10 cellular contexts compared by ENCODE assay signal in the genomic region with DNA sequence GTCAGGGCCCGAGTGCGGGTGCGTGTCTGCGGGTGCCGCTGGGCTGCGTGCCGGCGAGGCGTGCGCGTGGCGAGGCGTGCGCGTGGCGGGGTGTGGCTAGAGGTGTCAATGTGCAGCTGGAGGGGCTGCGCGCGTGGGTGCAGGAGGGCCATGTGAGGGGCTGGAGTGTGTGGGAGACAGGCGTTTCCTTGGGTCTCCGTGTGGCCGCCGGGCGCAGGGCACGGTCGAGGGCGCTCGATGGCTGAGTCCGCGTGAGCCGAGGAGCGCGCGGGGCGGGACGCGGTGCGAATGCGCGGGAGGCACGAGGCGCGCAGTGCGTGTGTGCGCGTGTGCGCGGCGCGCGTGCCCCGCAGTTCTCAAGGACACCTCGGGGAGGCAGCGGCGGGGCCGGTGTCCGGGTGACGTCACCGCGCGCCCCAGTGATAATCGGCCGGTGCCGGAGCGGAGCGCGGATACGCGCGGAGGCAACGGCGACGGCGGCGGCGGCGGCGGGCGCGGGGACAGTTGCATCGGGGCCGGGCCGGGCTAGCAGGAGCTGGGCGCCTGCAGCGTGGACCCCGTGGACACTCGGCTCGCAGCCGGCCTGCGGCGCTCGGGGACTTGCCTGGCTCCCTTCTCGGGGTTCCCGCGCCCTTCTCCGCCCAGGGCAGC. TPM values are rescaled to one million over a fixed set of nuclear protein-coding genes. Genes with fewer than 3 reads are reported as not detected.
DNase-seq lines count a peak whose midpoint lies in the region; ATAC-seq and TF ChIP-seq lines count a peak whose summit lies in the region.
"Had no signal": no experiment of that assay in that cellular context is flagged by ENCODE, and none has a peak within 500 bp of the region (broad histone marks: within the 10 kb centered on the region; RNA-seq: fewer than 3 reads in every experiment).

No MANE protein-coding gene starts in this region.

- H3F3A ChIP-seq in smooth muscle cell (ENCODE audit: low read depth): no peaks in the 10 kb centered on the region

- H3K36me3 ChIP-seq in Panc1 (ENCODE audit: control insufficient read depth, insufficient read depth, low read length) (no peaks in the 10 kb centered on the region), smooth muscle cell (ENCODE audit: low read depth) (no peaks in the 10 kb centered on the region)

- no peak overlapping the region for H3K9ac ChIP-seq in smooth muscle cell (ENCODE audit: low read depth)

- no peaks in the 10 kb centered on the region for H3K79me2 ChIP-seq in smooth muscle cell (ENCODE audit: low read depth)

- H3K9me3 ChIP-seq in Panc1 (ENCODE audit: control insufficient read depth, insufficient read depth, low read depth, low read length) (no peaks in the 10 kb centered on the region), smooth muscle cell (replicated peaks; ENCODE audit: low read depth) (no peaks in the 10 kb centered on the region)
- H3K9me3 ChIP-seq: body of pancreas had no signal

- H3K27ac ChIP-seq in Panc1 (ENCODE audit: low read length): no peak overlapping the region
- no peak overlapping the region for H3K27ac ChIP-seq in smooth muscle cell (ENCODE audit: low read depth)
- H3K27ac ChIP-seq: body of pancreas had no signal

- CTCF ChIA-PET in Panc1 (lab: Charles Lee): interaction anchor here (0.9 kb wide), 1 partner anchor 118 kb away, joined by 3 read pairs; no protein-coding TSS in a partner anchor

- H3K4me3 ChIP-seq in Panc1 (ENCODE audit: low read depth in 2 of 2, low read length in 2 of 2) (no peak overlapping the region), epithelial cell of esophagus (ENCODE audit: low read length) (no peak overlapping the region), smooth muscle cell (no peak overlapping the region)
- H3K4me3 ChIP-seq: body of pancreas had no signal

- peak overlapping the region; percentile 74 for H3K4me2 ChIP-seq in smooth muscle cell

- in situ Hi-C loops in Panc1 (cut with HindIII; ENCODE audit: low pct_unique_long_range_greater_than_20kb, low sequenced_read_pairs): no loop called here

- intact Hi-C loops in Panc1 (cut with micrococcal nuclease; ENCODE audit: unreplicated experiment): loop anchor here (5.0 kb wide), 1 partner anchor 120 kb away; no protein-coding TSS in a partner anchor

- peak; percentile 36 for DNase-seq in NCI-H1436 (lab: John Stamatoyannopoulos, UW)
- DNase-seq in NCI-H1436 treated with DMSO at 0.1 percent for 48 hours (lab: John Stamatoyannopoulos, UW): no peak
- DNase-seq in Panc1 (ENCODE audit: low read depth, low spot score): no peak
- DNase-seq in epithelial cell of esophagus (ENCODE audit: low read depth): peak; percentile 34
- DNase-seq in smooth muscle cell (lab: John Stamatoyannopoulos, UW; ENCODE audit: unreplicated experiment): no peak
- no peak for DNase-seq in NCI-H1105 treated with DMSO at 0.1 percent for 48 hours (lab: John Stamatoyannopoulos, UW)
- DNase-seq: NCI-H526 treated with DMSO at 0.1 percent for 48 hours had no signal

- ATAC-seq in Panc1 (no peak), GM18867 (IDR thresholded peaks at IDR 0.05; ENCODE audit: unreplicated experiment) (no peak), GM18870 (IDR thresholded peaks at IDR 0.05; ENCODE audit: unreplicated experiment) (no peak)
- ATAC-seq: body of pancreas had no signal

- 6% methylated on average over 71 of the region's 96 CpGs for WGBS in smooth muscle cell (ENCODE audit: low lambda C conversion rate)

- BruUV-seq in Panc1 (replicated peaks; lab: Mats Ljungman, UMichigan): no TSS peak

- H3K27me3 ChIP-seq in Panc1 (ENCODE audit: control insufficient read depth, insufficient read depth, low read length): peaks cover 4% of the 10 kb centered on the region; the same call in 1 of the 2 replicates
- H3K27me3 ChIP-seq in smooth muscle cell (ENCODE audit: low read depth): peaks cover 92% of the 10 kb centered on the region

- peak; percentile 36 for TF ChIP-seq CTCF in Panc1 (IDR thresholded peaks at IDR 0.05)
- no peak for TF ChIP-seq CTCF in epithelial cell of esophagus (IDR thresholded peaks at IDR 0.05; ENCODE audit: insufficient read depth, low read depth, low read length, missing control alignments)
- no peak for TF ChIP-seq CTCF in smooth muscle cell (IDR thresholded peaks at IDR 0.05; ENCODE audit: borderline replicate concordance, insufficient read depth, poor library complexity, severe bottlenecking)

- H3K4me1 ChIP-seq in Panc1 (ENCODE audit: control insufficient read depth, insufficient read depth, low read length) (peaks cover 11% of the 10 kb centered on the region), smooth muscle cell (ENCODE audit: low read depth) (peaks cover 36% of the 10 kb centered on the region)

- POLR2A ChIA-PET in Panc1 (lab: Charles Lee): no interaction called here

- peaks cover 17% of the 10 kb centered on the region for H4K20me1 ChIP-seq in smooth muscle cell (ENCODE audit: low read depth)

- H2AFZ ChIP-seq in smooth muscle cell (ENCODE audit: low read depth): no peak overlapping the region

RNA-seq across cellular contexts. Expression of gene YTHDF1, which starts 38.7 kb away (rescaled TPM):
- total RNA-seq in Panc1 (2021; ENCODE audit: unreplicated experiment) (43.0 TPM), smooth muscle cell (25.3 and 28.2 TPM in 2 replicates)
- polyA plus RNA-seq in Panc1 (2012; ENCODE audit: insufficient read length): 24.9 TPM
- 35.8 and 50.9 TPM in 2 replicates for polyA plus RNA-seq in smooth muscle cell

RNA-seq across cellular contexts. Expression of gene BIRC7, which starts 58.4 kb away (rescaled TPM):
- 9.0 TPM for total RNA-seq in Panc1 (2021; ENCODE audit: unreplicated experiment)
- polyA plus RNA-seq in Panc1 (2012; ENCODE audit: insufficient read length): 3.9 TPM
- 3.5 and 5.8 TPM in 2 replicates for total RNA-seq in smooth muscle cell
- 10.9 and 12.2 TPM in 2 replicates for polyA plus RNA-seq in smooth muscle cell
- total RNA-seq: body of pancreas had no signal

Comparison
In these comparisons a context has a peak if more than half of its experiments do, and no peak if none do; other contexts are left out.
1. DNase-seq: peak in NCI-H1436 (single experiment) and epithelial cell of esophagus (single experiment); none in NCI-H1436 treated with DMSO at 0.1 percent for 48 hours (single experiment), Panc1 (single experiment), smooth muscle cell (single experiment) and NCI-H1105 treated with DMSO at 0.1 percent for 48 hours (single experiment).